In genomic region chr1:157092831-157093230, GRCh38 we compare ENCODE assay signal across 24 cellular contexts. TPM values are rescaled to one million over a fixed set of nuclear protein-coding genes. Genes with fewer than 3 reads are reported as not detected.
A peak's percentile ranks its signal among the peaks of the same experiment; 100 is the strongest.
DNase-seq lines count a peak whose midpoint lies in the region; ATAC-seq, FAIRE-seq and TF ChIP-seq lines count a peak whose summit lies in the region.
"Had no signal": no experiment of that assay in that cellular context is flagged by ENCODE, and none has a peak within 500 bp of the region (broad histone marks: within the 10 kb centered on the region; RNA-seq: fewer than 3 reads in every experiment).

No MANE protein-coding gene starts in this region.

- BruUV-seq in HepG2 (replicated peaks; lab: Mats Ljungman, UMichigan), result no TSS peak

- peaks cover 47% of the 10 kb centered on the region for H3K4me1 Mint-ChIP-seq in nephron

- in situ Hi-C loops in HepG2 (cut with HindIII; ENCODE audit: extremely low pct_ligation_motif_present, low pct_unique_long_range_greater_than_20kb), result loop anchor here (5.0 kb wide), 1 partner anchor 59 kb away; no protein-coding TSS in a partner anchor

- H2AFZ ChIP-seq in HepG2 (ENCODE audit: low read length), result no peak overlapping the region

- H3K79me2 ChIP-seq in HepG2 (ENCODE audit: insufficient read depth, low read length), result no peaks in the 10 kb centered on the region

- no peak overlapping the region for H3K9ac ChIP-seq in liver (ENCODE audit: low read depth in 1 of 2, low read length in 2 of 2)
- H3K9ac ChIP-seq in HepG2 (ENCODE audit: insufficient read depth, low read depth, low read length), result no peak overlapping the region

- no peaks in the 10 kb centered on the region for H3K27me3 ChIP-seq in liver (ENCODE audit: control insufficient read depth in 4 of 4, insufficient read depth in 4 of 4, low read length in 3 of 4)
- H3K27me3 ChIP-seq in HepG2 (ENCODE audit: control insufficient read depth in 1 of 2, insufficient read depth in 2 of 2, low read length in 2 of 2), result peaks cover 0 to 22% of the 10 kb centered on the region in 2 experiments; a peak in 3 of 5 replicates
- H3K27me3 ChIP-seq: colonic mucosa, right lobe of liver, transverse colon had no signal

- 76% methylated on average over 8 of the region's 8 CpGs for WGBS in liver
- 19% methylated on average over 8 of the region's 8 CpGs for WGBS in HepG2 (ENCODE audit: low lambda C conversion rate)

- no peak for ATAC-seq in HepG2
- no peak for ATAC-seq in GM18519 (IDR thresholded peaks at IDR 0.05; ENCODE audit: low FRiP score, unreplicated experiment)
- ATAC-seq: activated T-cell treated with anti-CD3 and anti-CD28 coated beads, Interleukin-2, amount 50 U/mL, for 72 hours; left colon; naive thymus-derived CD4-positive, alpha-beta T cell; right lobe of liver had no signal

- H3K9me3 ChIP-seq in liver (ENCODE audit: control insufficient read depth in 4 of 4, low read length in 3 of 4), result no peaks in the 10 kb centered on the region
- no peaks in the 10 kb centered on the region for H3K9me3 ChIP-seq in HepG2 (ENCODE audit: low read length)
- H3K9me3 ChIP-seq: colonic mucosa, right lobe of liver, transverse colon had no signal

- H4K20me1 ChIP-seq in HepG2 (ENCODE audit: insufficient read depth, low read length), result no peaks in the 10 kb centered on the region

- H3K27ac ChIP-seq in liver (ENCODE audit: low read depth in 1 of 2, low read length in 2 of 2) (no peak overlapping the region), HepG2 (ENCODE audit: extremely low read length, insufficient read depth, low read length) (no peak overlapping the region)
- H3K27ac ChIP-seq: colonic mucosa, right lobe of liver, transverse colon had no signal

- TF ChIP-seq RAD21 in liver (IDR thresholded peaks at IDR 0.05) (no peak), HepG2 (CRISPR knock-in tag; IDR thresholded peaks at IDR 0.05) (no peak)

- no peaks in the 10 kb centered on the region for H3K36me3 Mint-ChIP-seq in nephron (ENCODE audit: low read depth)
- H3K36me3 Mint-ChIP-seq: CD4-positive, alpha-beta memory T cell; naive thymus-derived CD4-positive, alpha-beta T cell had no signal

- H3K9me3 Mint-ChIP-seq in nephron, result no peaks in the 10 kb centered on the region
- H3K9me3 Mint-ChIP-seq: activated T-cell treated with anti-CD3 and anti-CD28 coated beads, Interleukin-2, amount 50 U/mL, for 72 hours; naive thymus-derived CD4-positive, alpha-beta T cell had no signal

- TF ChIP-seq POLR2A in HepG2 (IDR thresholded peaks at IDR 0.05; ENCODE audit: insufficient read depth in 1 of 2, low read depth in 2 of 2, low read length in 2 of 2), result no peak

- H3K4me3 ChIP-seq in liver (ENCODE audit: low read depth in 1 of 3, low read length in 3 of 3), result no peak overlapping the region
- no peak overlapping the region for H3K4me3 ChIP-seq in HepG2 (replicated peaks in 1 of 3; ENCODE audit: insufficient read depth in 1 of 3, low read depth in 2 of 3, low read length in 3 of 3)
- H3K4me3 ChIP-seq in fibroblast of the aortic adventitia (ENCODE audit: low read depth, low read length), result no peak overlapping the region
- H3K4me3 ChIP-seq: colonic mucosa, right lobe of liver, transverse colon had no signal

- intact Hi-C loops in HepG2 (cut with micrococcal nuclease; ENCODE audit: unreplicated experiment), result loop anchor here (5.0 to 10.0 kb wide), 2 partner anchors 44 to 888 kb away; partner anchors contain the start of gene ETV3

- POLR2A ChIA-PET in HepG2 (lab: Yijun Ruan, JAX), result no interaction called here

- H3K4me1 ChIP-seq in liver (ENCODE audit: control insufficient read depth in 4 of 4, insufficient read depth in 4 of 4, low read length in 3 of 4), result peaks cover 0 to 11% (median 8%) of the 10 kb centered on the region in 4 donors
- H3K4me1 ChIP-seq in HepG2 (ENCODE audit: insufficient read depth, low read length), result no peaks in the 10 kb centered on the region
- H3K4me1 ChIP-seq: colonic mucosa had no signal

- TF ChIP-seq EP300 in HepG2 (IDR thresholded peaks at IDR 0.05; ENCODE audit: low read depth in 2 of 2, low read length in 2 of 2) (no peak), HepG2 (CRISPR knock-in tag; IDR thresholded peaks at IDR 0.05; ENCODE audit: borderline replicate concordance) (no peak)

- no peak for FAIRE-seq in HepG2 (lab: Jason Lieb, UNC)
- FAIRE-seq: H1 had no signal

- H3K4me3 Mint-ChIP-seq in nephron, result no peak overlapping the region
- H3K4me3 Mint-ChIP-seq: activated T-cell treated with anti-CD3 and anti-CD28 coated beads, Interleukin-2, amount 50 U/mL, for 72 hours; CD4-positive, alpha-beta memory T cell; naive thymus-derived CD4-positive, alpha-beta T cell had no signal

- DNase-seq in HepG2 (ENCODE audit: low spot score), result no peak
- peak; percentile 18 for DNase-seq in fibroblast of the aortic adventitia (ENCODE audit: low read depth)
- DNase-seq in NCI-H1930 (lab: John Stamatoyannopoulos, UW), result no peak
- DNase-seq in 8988T, result no peak
- no peak for DNase-seq in activated gamma-delta T cell treated with Interleukin-2 at 50 U/mL for 16 hours
- DNase-seq: activated CD4-positive, alpha-beta T cell treated with anti-CD3 and anti-CD28 coated beads, Interleukin-2, amount 50 U/mL, for 4 hours; activated T-cell treated with anti-CD3 and anti-CD28 coated beads, Interleukin-2, amount 50 U/mL, for 72 hours; CD4-positive, alpha-beta memory T cell; colonic mucosa; naive thymus-derived CD4-positive, alpha-beta T cell; NCI-H2029 treated with DMSO at 0.1 percent for 48 hours; right lobe of liver; stimulated activated CD4-positive, alpha-beta T cell treated with anti-CD3 and anti-CD28 coated beads, Interleukin-2, amount 100 ng/mL, for 48 hours; stimulated activated CD8-positive, alpha-beta memory T cell treated with anti-CD3 and anti-CD28 coated beads, Interleukin-4, amount 100 ng/mL, for 48 hours; SW 1271; transverse colon had no signal

- CTCF ChIA-PET in HepG2 (lab: Yijun Ruan, JAX; ENCODE audit: low intra/inter-chr PET ratio, low total read pairs), result no interaction called here

- H3K36me3 ChIP-seq in liver (ENCODE audit: control insufficient read depth in 4 of 4, insufficient read depth in 3 of 4, low read depth in 1 of 4, low read length in 3 of 4) (no peaks in the 10 kb centered on the region), HepG2 (replicated peaks in 1 of 2; ENCODE audit: control insufficient read depth in 1 of 2, insufficient read depth in 2 of 2, low read length in 2 of 2) (no peaks in the 10 kb centered on the region)
- H3K36me3 ChIP-seq: colonic mucosa, right lobe of liver, transverse colon had no signal

- peaks cover 3% of the 10 kb centered on the region for H3K27me3 Mint-ChIP-seq in nephron (ENCODE audit: low read depth)

- H3K4me2 ChIP-seq in HepG2 (ENCODE audit: low read depth, low read length), result no peak overlapping the region

- TF ChIP-seq CTCF in liver (IDR thresholded peaks at IDR 0.05; ENCODE audit: low read depth, low read length, missing input control) (no peak), HepG2 (CRISPR knock-in tag; IDR thresholded peaks at IDR 0.05) (no peak), fibroblast of the aortic adventitia (IDR thresholded peaks at IDR 0.05; ENCODE audit: insufficient read depth, low read length) (no peak), nephron (IDR thresholded peaks at IDR 0.05; ENCODE audit: unreplicated experiment in 3 of 3) (no peak)

- peak overlapping the region in 2 of 3 experiments; percentile 23 to 64 for H3K27ac Mint-ChIP-seq in nephron
- H3K27ac Mint-ChIP-seq: activated T-cell treated with anti-CD3 and anti-CD28 coated beads, Interleukin-2, amount 50 U/mL, for 72 hours; naive thymus-derived CD4-positive, alpha-beta T cell had no signal

RNA-seq across cellular contexts. Expression of gene ETV3L, which starts 6.8 kb away (rescaled TPM):
- total RNA-seq in liver (not detected), HepG2 (2016; rRNA removed; fragmentation: Illumina TruSeq; extraction: Trizol) (not detected in 2 replicates), fibroblast of the aortic adventitia (ENCODE audit: low replicate concordance) (not detected in 2 replicates)
- polyA plus RNA-seq in liver (not detected), HepG2 (2011; rRNA removed) (not detected in 2 replicates)
- total RNA-seq in HepG2 (2016; cell fraction: cytosol; rRNA removed; fragmentation: Illumina TruSeq; extraction: Trizol; ENCODE audit: low read depth), result not detected in 2 replicates
- total RNA-seq in HepG2 (2016; cell fraction: insoluble cytoplasmic fraction; rRNA removed; fragmentation: Illumina TruSeq; extraction: Trizol), result not detected in 2 replicates
- not detected in 2 replicates for total RNA-seq in HepG2 (2016; cell fraction: membrane; rRNA removed; fragmentation: Illumina TruSeq; extraction: Trizol)
- total RNA-seq in HepG2 (2016; cell fraction: nucleus; rRNA removed; fragmentation: Illumina TruSeq; extraction: Trizol), result not detected in 2 replicates
- not detected in 2 replicates for polyA plus RNA-seq in HepG2 (2011; cell fraction: cytosol; rRNA removed)
- polyA plus RNA-seq in HepG2 (2011; cell fraction: nucleus; rRNA removed), result not detected in 2 replicates
- polyA plus RNA-seq in HepG2 (2012), result not detected in 2 replicates
- not detected in 2 replicates for polyA plus RNA-seq in HepG2 (2016; cell fraction: cytosol; fragmentation: Illumina TruSeq; extraction: Trizol; ENCODE audit: low read depth)
- not detected in 2 replicates for polyA plus RNA-seq in HepG2 (2016; cell fraction: insoluble cytoplasmic fraction; fragmentation: Illumina TruSeq; extraction: Trizol; ENCODE audit: low read depth)
- not detected in 2 replicates for polyA plus RNA-seq in HepG2 (2016; cell fraction: membrane; fragmentation: Illumina TruSeq; extraction: Trizol; ENCODE audit: low read depth)
- not detected in 2 replicates for polyA plus RNA-seq in HepG2 (2016; cell fraction: nucleus; fragmentation: Illumina TruSeq; extraction: Trizol; ENCODE audit: insufficient read depth, low read depth)
- polyA minus RNA-seq in HepG2 (2011; rRNA and poly(A)+ RNA removed; ENCODE audit: low replicate concordance), result not detected in 2 replicates
- polyA minus RNA-seq in HepG2 (2011; cell fraction: cytosol; rRNA and poly(A)+ RNA removed), result not detected in 2 replicates
- not detected in 2 replicates for polyA minus RNA-seq in HepG2 (2011; cell fraction: nucleus; rRNA and poly(A)+ RNA removed)
- total RNA-seq: activated T-cell treated with anti-CD3 and anti-CD28 coated beads, Interleukin-2, amount 50 U/mL, for 72 hours; CD4-positive, alpha-beta memory T cell; colonic mucosa; Daoy; epithelial cell of proximal tubule; left colon; MCF 10A; naive thymus-derived CD4-positive, alpha-beta T cell; right lobe of liver; transverse colon had no signal
- polyA plus RNA-seq: CD4-positive, alpha-beta memory T cell; naive thymus-derived CD4-positive, alpha-beta T cell had no signal

RNA-seq across cellular contexts. Expression of gene ETV3, which starts 45.4 kb away (rescaled TPM):
- total RNA-seq in liver (10 to 100 TPM in 1 of 2 donors, 1 to 10 TPM in 1; 7.8 to 10.8 TPM), HepG2 (2016; rRNA removed; fragmentation: Illumina TruSeq; extraction: Trizol) (5.8 and 8.5 TPM in 2 replicates), fibroblast of the aortic adventitia (ENCODE audit: low replicate concordance) (10.9 and 17.0 TPM in 2 replicates)
- polyA plus RNA-seq in liver (1 to 10 TPM; 2.0 to 2.7 TPM), HepG2 (2011; rRNA removed) (4.2 and 4.6 TPM in 2 replicates)
- 0.81 and 1.4 TPM in 2 replicates for total RNA-seq in HepG2 (2016; cell fraction: cytosol; rRNA removed; fragmentation: Illumina TruSeq; extraction: Trizol; ENCODE audit: low read depth)
- total RNA-seq in HepG2 (2016; cell fraction: insoluble cytoplasmic fraction; rRNA removed; fragmentation: Illumina TruSeq; extraction: Trizol), result 5.7 and 7.6 TPM in 2 replicates
- total RNA-seq in HepG2 (2016; cell fraction: membrane; rRNA removed; fragmentation: Illumina TruSeq; extraction: Trizol), result 4.0 and 4.1 TPM in 2 replicates
- total RNA-seq in HepG2 (2016; cell fraction: nucleus; rRNA removed; fragmentation: Illumina TruSeq; extraction: Trizol), result 8.1 and 8.4 TPM in 2 replicates
- polyA plus RNA-seq in HepG2 (2011; cell fraction: cytosol; rRNA removed), result 2.6 and 3.2 TPM in 2 replicates
- 4.0 and 5.1 TPM in 2 replicates for polyA plus RNA-seq in HepG2 (2011; cell fraction: nucleus; rRNA removed)
- 4.8 and 4.9 TPM in 2 replicates for polyA plus RNA-seq in HepG2 (2012)
- 0.11 and 0.12 TPM in 2 replicates for polyA plus RNA-seq in HepG2 (2016; cell fraction: cytosol; fragmentation: Illumina TruSeq; extraction: Trizol; ENCODE audit: low read depth)
- polyA plus RNA-seq in HepG2 (2016; cell fraction: insoluble cytoplasmic fraction; fragmentation: Illumina TruSeq; extraction: Trizol; ENCODE audit: low read depth), result 6.3 and 6.4 TPM in 2 replicates
- polyA plus RNA-seq in HepG2 (2016; cell fraction: membrane; fragmentation: Illumina TruSeq; extraction: Trizol; ENCODE audit: low read depth), result 0.88 and 1.1 TPM in 2 replicates
- 7.2 and 7.6 TPM in 2 replicates for polyA plus RNA-seq in HepG2 (2016; cell fraction: nucleus; fragmentation: Illumina TruSeq; extraction: Trizol; ENCODE audit: insufficient read depth, low read depth)
- 11.8 and 25.1 TPM in 2 replicates for polyA minus RNA-seq in HepG2 (2011; rRNA and poly(A)+ RNA removed; ENCODE audit: low replicate concordance)
- 6.7 and 7.9 TPM in 2 replicates for polyA minus RNA-seq in HepG2 (2011; cell fraction: cytosol; rRNA and poly(A)+ RNA removed)
- polyA minus RNA-seq in HepG2 (2011; cell fraction: nucleus; rRNA and poly(A)+ RNA removed), result 14.3 and 14.7 TPM in 2 replicates

RNA-seq across cellular contexts. Expression of gene ARHGEF11, which starts 47.3 kb away (rescaled TPM):
- total RNA-seq in liver (10 to 100 TPM; 10.6 to 23.7 TPM), HepG2 (2016; rRNA removed; fragmentation: Illumina TruSeq; extraction: Trizol) (16.0 and 21.2 TPM in 2 replicates), fibroblast of the aortic adventitia (ENCODE audit: low replicate concordance) (32.2 and 53.2 TPM in 2 replicates)
- polyA plus RNA-seq in liver (1 to 10 TPM; 5.8 to 8.9 TPM), HepG2 (2011; rRNA removed) (16.5 and 22.1 TPM in 2 replicates)
- 3.0 and 3.1 TPM in 2 replicates for total RNA-seq in HepG2 (2016; cell fraction: cytosol; rRNA removed; fragmentation: Illumina TruSeq; extraction: Trizol; ENCODE audit: low read depth)
- 12.1 and 20.8 TPM in 2 replicates for total RNA-seq in HepG2 (2016; cell fraction: insoluble cytoplasmic fraction; rRNA removed; fragmentation: Illumina TruSeq; extraction: Trizol)
- total RNA-seq in HepG2 (2016; cell fraction: membrane; rRNA removed; fragmentation: Illumina TruSeq; extraction: Trizol), result 8.7 and 9.3 TPM in 2 replicates
- total RNA-seq in HepG2 (2016; cell fraction: nucleus; rRNA removed; fragmentation: Illumina TruSeq; extraction: Trizol), result 22.9 and 26.4 TPM in 2 replicates
- 7.4 and 8.7 TPM in 2 replicates for polyA plus RNA-seq in HepG2 (2011; cell fraction: cytosol; rRNA removed)
- polyA plus RNA-seq in HepG2 (2011; cell fraction: nucleus; rRNA removed), result 70.7 and 76.4 TPM in 2 replicates
- polyA plus RNA-seq in HepG2 (2012), result 9.4 and 12.9 TPM in 2 replicates
- 0.45 and 0.63 TPM in 2 replicates for polyA plus RNA-seq in HepG2 (2016; cell fraction: cytosol; fragmentation: Illumina TruSeq; extraction: Trizol; ENCODE audit: low read depth)
- polyA plus RNA-seq in HepG2 (2016; cell fraction: insoluble cytoplasmic fraction; fragmentation: Illumina TruSeq; extraction: Trizol; ENCODE audit: low read depth), result 9.9 and 12.7 TPM in 2 replicates
- polyA plus RNA-seq in HepG2 (2016; cell fraction: membrane; fragmentation: Illumina TruSeq; extraction: Trizol; ENCODE audit: low read depth), result 3.1 and 3.6 TPM in 2 replicates
- 40.5 and 55.1 TPM in 2 replicates for polyA plus RNA-seq in HepG2 (2016; cell fraction: nucleus; fragmentation: Illumina TruSeq; extraction: Trizol; ENCODE audit: insufficient read depth, low read depth)
- polyA minus RNA-seq in HepG2 (2011; rRNA and poly(A)+ RNA removed; ENCODE audit: low replicate concordance), result 21.2 and 27.7 TPM in 2 replicates
- polyA minus RNA-seq in HepG2 (2011; cell fraction: cytosol; rRNA and poly(A)+ RNA removed), result 6.5 and 10.9 TPM in 2 replicates
- 32.3 and 34.1 TPM in 2 replicates for polyA minus RNA-seq in HepG2 (2011; cell fraction: nucleus; rRNA and poly(A)+ RNA removed)
